ENCODE assay signal across 10 cellular contexts in genomic region chr5:124740991-124741583, GRCh38. TPM values are rescaled to one million over a fixed set of nuclear protein-coding genes. Genes with fewer than 3 reads are reported as not detected.
DNase-seq lines count a peak whose midpoint lies in the region; ATAC-seq and TF ChIP-seq lines count a peak whose summit lies in the region.
"Had no signal": no experiment of that assay in that cellular context is flagged by ENCODE, and none has a peak within 500 bp of the region (broad histone marks: within the 10 kb centered on the region; RNA-seq: fewer than 3 reads in every experiment).

No MANE protein-coding gene starts in this region.

- peak overlapping the region; percentile 29; the same call in 1 of the 2 replicates for H2AFZ ChIP-seq in OCI-LY7 (ENCODE audit: low read length)

- BruUV-seq in OCI-LY7 (replicated peaks; lab: Mats Ljungman, UMichigan), result TSS peak; percentile 1

- intact Hi-C loops in OCI-LY7 (cut with micrococcal nuclease; ENCODE audit: unreplicated experiment), result loop anchor here (1.0 to 10.0 kb wide), 6 partner anchors 35 to 1864 kb away; partner anchors contain the start of gene PHAX
- intact Hi-C loops in esophagus muscularis mucosa (cut with DNase I), result loop anchor here (10.0 kb wide), 2 partner anchors 304 to 744 kb away; no protein-coding TSS in a partner anchor
- intact Hi-C loops in ascending aorta (cut with DNase I), result loop anchor here (10.0 kb wide), 1 partner anchor 226 kb away; no protein-coding TSS in a partner anchor

- H3K4me2 ChIP-seq in OCI-LY7 (ENCODE audit: low read length), result peak overlapping the region; percentile 94

- H3K4me3 ChIP-seq in GM12865 (ENCODE audit: low read depth, low read length), result peak overlapping the region; percentile 95
- peak overlapping the region; percentile 85 for H3K4me3 ChIP-seq in OCI-LY7 (ENCODE audit: low read depth, low read length, poor library complexity, severe bottlenecking)
- H3K4me3 ChIP-seq in esophagus muscularis mucosa, result peak overlapping the region in 2 of 4 donors; percentile 75 to 77
- H3K4me3 ChIP-seq in ascending aorta, result no peak overlapping the region

- peaks cover 60% of the 10 kb centered on the region for H3K4me1 ChIP-seq in OCI-LY7 (ENCODE audit: insufficient read depth, low read length, poor library complexity, severe bottlenecking)
- H3K4me1 ChIP-seq in esophagus muscularis mucosa, result peaks cover 32 to 95% (median 85%) of the 10 kb centered on the region in 4 donors
- H3K4me1 ChIP-seq in ascending aorta, result peaks cover 3 to 5% of the 10 kb centered on the region in 2 donors

- TF ChIP-seq CTCF in GM12865 (IDR thresholded peaks at IDR 0.05; ENCODE audit: insufficient read depth, low read depth, low read length, missing control alignments) (no peak), OCI-LY7 (conservative IDR thresholded peaks at IDR 0.05; ENCODE audit: low read length) (no peak), esophagus muscularis mucosa (IDR thresholded peaks at IDR 0.05) (no peak), ascending aorta (IDR thresholded peaks at IDR 0.05) (no peak)

- no peak for TF ChIP-seq EP300 in esophagus muscularis mucosa (IDR thresholded peaks at IDR 0.05)

- no peak for TF ChIP-seq POLR2A in esophagus muscularis mucosa (IDR thresholded peaks at IDR 0.05; ENCODE audit: low read depth)

- H4K20me1 ChIP-seq in OCI-LY7 (ENCODE audit: insufficient read depth, low read length), result no peaks in the 10 kb centered on the region

- CTCF ChIA-PET in OCI-LY7 (lab: Charles Lee; ENCODE audit: unreplicated experiment), result interaction anchor here (0.6 kb wide), 1 partner anchor 270 kb away, joined by 4 read pairs; no protein-coding TSS in a partner anchor

- ATAC-seq in GM18511 (IDR thresholded peaks at IDR 0.05; ENCODE audit: unreplicated experiment), result no peak
- ATAC-seq in GM18870 (IDR thresholded peaks at IDR 0.05; ENCODE audit: unreplicated experiment), result no peak

- H3K27ac ChIP-seq in OCI-LY7 (ENCODE audit: low read depth, low read length, poor library complexity, severe bottlenecking), result peak overlapping the region; percentile 97
- H3K27ac ChIP-seq in esophagus muscularis mucosa (replicated peaks in 1 of 4), result peak overlapping the region; percentile 91 to 94 (median 92)
- H3K27ac ChIP-seq in ascending aorta, result no peak overlapping the region

- WGBS in esophagus muscularis mucosa, result 54% methylated on average over 4 of the region's 4 CpGs

- no peaks in the 10 kb centered on the region for H3K9me2 ChIP-seq in OCI-LY7 (ENCODE audit: insufficient read depth, low read length)

- DNase-seq in GM12865 (ENCODE audit: low read depth) (peak; percentile 68), OCI-LY7 (ENCODE audit: low spot score) (peak; percentile 59), esophagus muscularis mucosa (ENCODE audit: extremely low spot score) (no peak), renal cortical epithelial cell (ENCODE audit: low read depth) (peak; percentile 87), germinal center (ENCODE audit: low spot score) (no peak), ascending aorta (ENCODE audit: low spot score in 2 of 2) (no peak)
- DNase-seq: activated CD8-positive, alpha-beta memory T cell treated with anti-CD3 and anti-CD28 coated beads, Interleukin-2, amount 50 U/mL, for 4 hours; nephron progenitor cell had no signal

- no peaks in the 10 kb centered on the region for H3K36me3 ChIP-seq in OCI-LY7 (ENCODE audit: insufficient read depth, low read length)
- H3K36me3 ChIP-seq in esophagus muscularis mucosa, result no peaks in the 10 kb centered on the region
- no peaks in the 10 kb centered on the region for H3K36me3 ChIP-seq in ascending aorta

- peaks cover 100% of the 10 kb centered on the region for H3K79me2 ChIP-seq in OCI-LY7 (ENCODE audit: insufficient read depth, low read depth, low read length)

- H3K27me3 ChIP-seq in esophagus muscularis mucosa, result no peaks in the 10 kb centered on the region
- H3K27me3 ChIP-seq in ascending aorta, result no peaks in the 10 kb centered on the region

- H3K9me3 ChIP-seq in OCI-LY7 (ENCODE audit: low read length) (no peaks in the 10 kb centered on the region), esophagus muscularis mucosa (no peaks in the 10 kb centered on the region), ascending aorta (no peaks in the 10 kb centered on the region)

- POLR2A ChIA-PET in OCI-LY7 (lab: Charles Lee), result interaction anchor here (0.6 to 9.7 kb wide), 16 partner anchors 8 to 706 kb away, joined by 3 to 132 read pairs (median 5); no protein-coding TSS in a partner anchor

RNA-seq across cellular contexts. Expression of gene ZNF608, which starts 5.4 kb away (rescaled TPM):
- 22.6 and 25.7 TPM in 2 replicates for total RNA-seq in OCI-LY7 (2014; rRNA removed; shearing (Covaris generic))
- total RNA-seq in OCI-LY7 (2022), result 58.8 and 61.4 TPM in 2 replicates
- 10 to 100 TPM; 26.6 to 33.4 (median 29.5) TPM for total RNA-seq in esophagus muscularis mucosa
- total RNA-seq in renal cortical epithelial cell, result 59.6 and 116 TPM in 2 replicates
- total RNA-seq in ascending aorta, result 15.4 TPM

Comparison
In these comparisons a context has a peak if more than half of its experiments do, and no peak if none do; other contexts are left out.
1. DNase-seq: peak in GM12865 (single experiment), OCI-LY7 (single experiment) and renal cortical epithelial cell (single experiment); none in esophagus muscularis mucosa (single experiment), germinal center (single experiment) and ascending aorta (0 of 2).
2. H3K4me3 ChIP-seq: peak in GM12865 (single experiment) and OCI-LY7 (single experiment); none in ascending aorta (0 of 2).
3. H3K27ac ChIP-seq: peak in OCI-LY7 (single experiment) and esophagus muscularis mucosa (4 of 4); none in ascending aorta (0 of 2).